ENCODE assay signal across 8 cellular contexts in genomic region chr1:226223157-226223785, GRCh38. TPM values are rescaled to one million over a fixed set of nuclear protein-coding genes. Genes with fewer than 3 reads are reported as not detected.
DNase-seq lines count a peak whose midpoint lies in the region; ATAC-seq and TF ChIP-seq lines count a peak whose summit lies in the region.

Gene MIXL1 (plus strand): TSS chr1:226223664. CDS start chr1:226223682, 18 bp downstream.

- POLR2A ChIA-PET in HEK293T (lab: Yijun Ruan, JAX): interaction anchor here (0.6 to 1.2 kb wide), 2 partner anchors 86 to 101 kb away, joined by 3 to 4 read pairs; partner anchors contain the start of gene LIN9

- TF ChIP-seq CTCF in glutamatergic neuron (IDR thresholded peaks at IDR 0.05; ENCODE audit: partially characterized antibody, unreplicated experiment): no peak

- peak; percentile 46 for ATAC-seq in SK-N-SH treated with all-trans-retinoic acid at 6 μM for 48 hours

- peak within 1 kb of the TSS; percentile 92 for H3K4me2 ChIP-seq in skeletal muscle satellite cell (ENCODE audit: low read length)

- no peak for DNase-seq in T-helper 2 cell treated with Interferon-gamma antibody and Interleukin-4, amounts not matched to agents 5 μg/mL and 100 μg/mL, for 36 hours (ENCODE audit: low spot score)
- DNase-seq in T-helper 2 cell (no peak), HEK293T (ENCODE audit: extremely low spot score) (no peak), glutamatergic neuron (peak; percentile 50), SJCRH30 (no peak), NCI-H2029 treated with DMSO at 0.1 percent for 48 hours (lab: John Stamatoyannopoulos, UW) (no peak)

- H3K4me1 ChIP-seq in skeletal muscle satellite cell (ENCODE audit: control insufficient read depth, insufficient read depth, low read length) (no peaks in the 10 kb centered on the region), SJCRH30 (no peaks in the 10 kb centered on the region)

- H3K36me3 ChIP-seq in skeletal muscle satellite cell (ENCODE audit: insufficient read depth, low read length) (no peaks in the 10 kb centered on the region), SJCRH30 (peaks cover 4% of the 10 kb centered on the region; the same call in 1 of the 2 replicates)

- H3K4me3 Mint-ChIP-seq in T-helper 2 cell treated with Interferon-gamma antibody and Interleukin-4, amounts not matched to agents 5 μg/mL and 100 μg/mL, for 36 hours: peak within 1 kb of the TSS; percentile 82
- H3K4me3 Mint-ChIP-seq in glutamatergic neuron (ENCODE audit: unreplicated experiment): peak within 1 kb of the TSS; percentile 83

- H3K27me3 Mint-ChIP-seq in T-helper 2 cell treated with Interferon-gamma antibody and Interleukin-4, amounts not matched to agents 5 μg/mL and 100 μg/mL, for 36 hours (ENCODE audit: low read depth): peaks cover 33% of the 10 kb centered on the region
- peaks cover 2% of the 10 kb centered on the region for H3K27me3 Mint-ChIP-seq in glutamatergic neuron (ENCODE audit: unreplicated experiment)

- H3K27ac ChIP-seq in SJCRH30: no peak within 1 kb of the TSS

- H3K27ac Mint-ChIP-seq in T-helper 2 cell treated with Interferon-gamma antibody and Interleukin-4, amounts not matched to agents 5 μg/mL and 100 μg/mL, for 36 hours: no peak within 1 kb of the TSS
- H3K27ac Mint-ChIP-seq in glutamatergic neuron (ENCODE audit: unreplicated experiment): no peak within 1 kb of the TSS

- H3K27me3 ChIP-seq in skeletal muscle satellite cell (ENCODE audit: control insufficient read depth, insufficient read depth, low read length) (peaks cover 18% of the 10 kb centered on the region), SJCRH30 (no peaks in the 10 kb centered on the region)

- no peaks in the 10 kb centered on the region for H3K9me3 Mint-ChIP-seq in T-helper 2 cell treated with Interferon-gamma antibody and Interleukin-4, amounts not matched to agents 5 μg/mL and 100 μg/mL, for 36 hours
- H3K9me3 Mint-ChIP-seq in glutamatergic neuron (ENCODE audit: unreplicated experiment): peaks cover 1% of the 10 kb centered on the region

- H3K9ac ChIP-seq in skeletal muscle satellite cell (ENCODE audit: low read depth, low read length): no peak within 1 kb of the TSS

- H3K9me3 ChIP-seq in skeletal muscle satellite cell (replicated peaks; ENCODE audit: low read length): no peaks in the 10 kb centered on the region
- no peaks in the 10 kb centered on the region for H3K9me3 ChIP-seq in SJCRH30 (replicated peaks)

- peaks cover 4% of the 10 kb centered on the region for H3K4me1 Mint-ChIP-seq in T-helper 2 cell treated with Interferon-gamma antibody and Interleukin-4, amounts not matched to agents 5 μg/mL and 100 μg/mL, for 36 hours (ENCODE audit: low read depth)
- no peaks in the 10 kb centered on the region for H3K4me1 Mint-ChIP-seq in glutamatergic neuron (ENCODE audit: low read depth, unreplicated experiment)

- H3K4me3 ChIP-seq in skeletal muscle satellite cell (ENCODE audit: low read length) (peak within 1 kb of the TSS; percentile 72), SJCRH30 (no peak within 1 kb of the TSS)

- CTCF ChIA-PET in HEK293T (lab: Yijun Ruan, JAX): interaction anchor here (0.5 kb wide), 1 partner anchor 866 kb away, joined by 3 read pairs; no protein-coding TSS in a partner anchor

- peaks cover 6% of the 10 kb centered on the region for H3K36me3 Mint-ChIP-seq in T-helper 2 cell treated with Interferon-gamma antibody and Interleukin-4, amounts not matched to agents 5 μg/mL and 100 μg/mL, for 36 hours (ENCODE audit: low read depth)
- no peaks in the 10 kb centered on the region for H3K36me3 Mint-ChIP-seq in glutamatergic neuron (ENCODE audit: unreplicated experiment)

TF ChIP-seq in HEK293T, 16 proteins besides CTCF, POLR2A, EP300 and RAD21:
- no peak for TF ChIP-seq NFRKB (IDR thresholded peaks at IDR 0.05)
- TF ChIP-seq PKNOX1 (IDR thresholded peaks at IDR 0.05): no peak
- no peak for TF ChIP-seq HDGF (IDR thresholded peaks at IDR 0.05; ENCODE audit: borderline replicate concordance)
- TF ChIP-seq LEF1 (IDR thresholded peaks at IDR 0.05; ENCODE audit: borderline replicate concordance): no peak
- 0 out of 2 replicates have a peak, but pooled peaks have one; percentile 31 for TF ChIP-seq ARNT (IDR thresholded peaks at IDR 0.05)

TF ChIP-seq in SK-N-SH treated with all-trans-retinoic acid at 6 μM for 48 hours, 23 proteins besides CTCF, POLR2A, EP300 and RAD21:
- TF ChIP-seq ZNF70 (CRISPR knock-in tag; IDR thresholded peaks at IDR 0.05) (no peak), CSRNP3 (CRISPR knock-in tag; IDR thresholded peaks at IDR 0.05) (no peak), ZNF565 (CRISPR knock-in tag; conservative IDR thresholded peaks at IDR 0.05; ENCODE audit: low read depth) (no peak), TSHZ2 (CRISPR knock-in tag; IDR thresholded peaks at IDR 0.05) (no peak), OSR1 (CRISPR knock-in tag; IDR thresholded peaks at IDR 0.05) (no peak), TCF4 (CRISPR knock-in tag; IDR thresholded peaks at IDR 0.05; ENCODE audit: borderline replicate concordance) (no peak), POU6F1 (CRISPR knock-in tag; IDR thresholded peaks at IDR 0.05; ENCODE audit: borderline replicate concordance, low read depth) (no peak), PATZ1 (CRISPR knock-in tag; IDR thresholded peaks at IDR 0.05; ENCODE audit: borderline replicate concordance) (no peak), ZNF8 (CRISPR knock-in tag; IDR thresholded peaks at IDR 0.05) (no peak), ISL1 (CRISPR knock-in tag; IDR thresholded peaks at IDR 0.05) (no peak), GLIS3 (CRISPR knock-in tag; IDR thresholded peaks at IDR 0.05) (no peak)

RNA-seq across cellular contexts. Expression of gene MIXL1, which starts in this region (rescaled TPM):
- total RNA-seq in glutamatergic neuron (ENCODE audit: unreplicated experiment): 0.54 TPM
- total RNA-seq in skeletal muscle satellite cell (2012; rRNA removed): not detected in 2 replicates
- total RNA-seq in SJCRH30 (2014; rRNA removed; shearing (Covaris generic)): not detected in 2 replicates

Comparison
In these comparisons a context has a peak if more than half of its experiments do, and no peak if none do; other contexts are left out.
1. Peak in DNase-seq in glutamatergic neuron; RNA of the gene not detected or under 1 TPM.